In genomic region chr2:120680136-120680761, GRCh38 we compare ENCODE assay signal across 8 cellular contexts. TPM values are rescaled to one million over a fixed set of nuclear protein-coding genes. Genes with fewer than 3 reads are reported as not detected.
A peak's percentile ranks its signal among the peaks of the same experiment; 100 is the strongest.
DNase-seq lines count a peak whose midpoint lies in the region; ATAC-seq and TF ChIP-seq lines count a peak whose summit lies in the region.

No MANE protein-coding gene starts in this region.

- no peaks in the 10 kb centered on the region for H3K4me1 Mint-ChIP-seq in activated CD8-positive, alpha-beta T cell treated with anti-CD3 and anti-CD28 coated beads for 36 hours (ENCODE audit: low read depth)
- H3K4me1 Mint-ChIP-seq in effector memory CD8-positive, alpha-beta T cell (ENCODE audit: low read depth in 2 of 2), result peaks cover 2 to 4% of the 10 kb centered on the region in 2 donors
- H3K4me1 Mint-ChIP-seq in mesothelial cell of epicardium, result peaks cover 7% of the 10 kb centered on the region

- ATAC-seq in HG03520 (IDR thresholded peaks at IDR 0.05; ENCODE audit: unreplicated experiment), result peak; percentile 67
- ATAC-seq in activated CD8-positive, alpha-beta T cell treated with anti-CD3 and anti-CD28 coated beads for 36 hours, result peak; percentile 79
- peak; percentile 68 for ATAC-seq in effector memory CD8-positive, alpha-beta T cell (replicated peaks)

- peak; percentile 81 to 83 for DNase-seq in NCI-H2081 (lab: John Stamatoyannopoulos, UW)
- DNase-seq in NCI-H2081 treated with DMSO at 0.1 percent for 48 hours (lab: John Stamatoyannopoulos, UW), result no peak
- DNase-seq in NCI-H748 treated with DMSO at 0.1 percent for 48 hours (lab: John Stamatoyannopoulos, UW), result peak; percentile 44
- DNase-seq in activated CD8-positive, alpha-beta T cell treated with anti-CD3 and anti-CD28 coated beads for 36 hours, result peak; percentile 89
- peak; percentile 48 to 56 (median 49) for DNase-seq in effector memory CD8-positive, alpha-beta T cell
- DNase-seq in mesothelial cell of epicardium (ENCODE audit: low spot score in 2 of 2, unreplicated experiment in 2 of 2), result peak; percentile 81 to 85
- DNase-seq in stimulated activated CD8-positive, alpha-beta memory T cell treated with anti-CD3 and anti-CD28 coated beads, Interleukin-15, amount 100 ng/mL, for 4 hours (ENCODE audit: low read depth in 2 of 2), result peak; percentile 31 to 32

- H3K4me3 Mint-ChIP-seq in activated CD8-positive, alpha-beta T cell treated with anti-CD3 and anti-CD28 coated beads for 36 hours, result no peak overlapping the region
- H3K4me3 Mint-ChIP-seq in effector memory CD8-positive, alpha-beta T cell, result no peak overlapping the region
- no peak overlapping the region for H3K4me3 Mint-ChIP-seq in mesothelial cell of epicardium

- POLR2A ChIA-PET in activated CD8-positive, alpha-beta T cell treated with anti-CD3 and anti-CD28 coated beads for 36 hours (lab: Charles Lee), result no interaction called here

- peaks cover 19% of the 10 kb centered on the region for H3K27me3 Mint-ChIP-seq in activated CD8-positive, alpha-beta T cell treated with anti-CD3 and anti-CD28 coated beads for 36 hours
- peaks cover 55 to 85% of the 10 kb centered on the region in 2 donors for H3K27me3 Mint-ChIP-seq in effector memory CD8-positive, alpha-beta T cell
- H3K27me3 Mint-ChIP-seq in mesothelial cell of epicardium (ENCODE audit: low read depth), result peaks cover 67% of the 10 kb centered on the region

- no peaks in the 10 kb centered on the region for H3K9me3 Mint-ChIP-seq in activated CD8-positive, alpha-beta T cell treated with anti-CD3 and anti-CD28 coated beads for 36 hours
- no peaks in the 10 kb centered on the region for H3K9me3 Mint-ChIP-seq in effector memory CD8-positive, alpha-beta T cell
- no peaks in the 10 kb centered on the region for H3K9me3 Mint-ChIP-seq in mesothelial cell of epicardium

- H3K36me3 Mint-ChIP-seq in activated CD8-positive, alpha-beta T cell treated with anti-CD3 and anti-CD28 coated beads for 36 hours (ENCODE audit: low read depth), result no peaks in the 10 kb centered on the region
- peaks cover 13% of the 10 kb centered on the region for H3K36me3 Mint-ChIP-seq in effector memory CD8-positive, alpha-beta T cell (ENCODE audit: insufficient read depth)
- no peaks in the 10 kb centered on the region for H3K36me3 Mint-ChIP-seq in mesothelial cell of epicardium

- CTCF ChIA-PET in activated CD8-positive, alpha-beta T cell treated with anti-CD3 and anti-CD28 coated beads for 36 hours (lab: Charles Lee), result interaction anchor here (0.7 to 2.0 kb wide), 23 partner anchors 10 to 703 kb away, joined by 3 to 13 read pairs (median 4); no protein-coding TSS in a partner anchor

- intact Hi-C loops in activated CD8-positive, alpha-beta T cell treated with anti-CD3 and anti-CD28 coated beads for 36 hours (cut with micrococcal nuclease), result no loop called here

- no peak overlapping the region for H3K27ac Mint-ChIP-seq in activated CD8-positive, alpha-beta T cell treated with anti-CD3 and anti-CD28 coated beads for 36 hours
- peak overlapping the region in 1 of 2 donors; percentile 35 for H3K27ac Mint-ChIP-seq in effector memory CD8-positive, alpha-beta T cell
- H3K27ac Mint-ChIP-seq in mesothelial cell of epicardium, result no peak overlapping the region

- no peak for TF ChIP-seq CTCF in activated CD8-positive, alpha-beta T cell treated with anti-CD3 and anti-CD28 coated beads for 36 hours (IDR thresholded peaks at IDR 0.05)
- peak; percentile 75 for TF ChIP-seq CTCF in mesothelial cell of epicardium (IDR thresholded peaks at IDR 0.05; ENCODE audit: unreplicated experiment)

RNA-seq across cellular contexts. Expression of gene GLI2, which starts 55.4 kb away (rescaled TPM):
- not detected for total RNA-seq in activated CD8-positive, alpha-beta T cell treated with anti-CD3 and anti-CD28 coated beads for 36 hours
- 65.3 to 67.0 TPM (median 65.6 TPM) in 3 replicates for total RNA-seq in mesothelial cell of epicardium

Comparison
In these comparisons a context has a peak if more than half of its experiments do, and no peak if none do; other contexts are left out.
1. RNA of gene GLI2, which starts 55.4 kb away (total RNA-seq): 65.3 to 67.0 TPM in mesothelial cell of epicardium; not detected in activated CD8-positive, alpha-beta T cell treated with anti-CD3 and anti-CD28 coated beads for 36 hours; every median in the first group is over 10 times any median in the second.
2. Peak in every context shown above with its lines, with median percentiles within 50 percentile points of each other: ATAC-seq.